ENCODE assay signal across 8 cellular contexts in the genomic region with DNA sequence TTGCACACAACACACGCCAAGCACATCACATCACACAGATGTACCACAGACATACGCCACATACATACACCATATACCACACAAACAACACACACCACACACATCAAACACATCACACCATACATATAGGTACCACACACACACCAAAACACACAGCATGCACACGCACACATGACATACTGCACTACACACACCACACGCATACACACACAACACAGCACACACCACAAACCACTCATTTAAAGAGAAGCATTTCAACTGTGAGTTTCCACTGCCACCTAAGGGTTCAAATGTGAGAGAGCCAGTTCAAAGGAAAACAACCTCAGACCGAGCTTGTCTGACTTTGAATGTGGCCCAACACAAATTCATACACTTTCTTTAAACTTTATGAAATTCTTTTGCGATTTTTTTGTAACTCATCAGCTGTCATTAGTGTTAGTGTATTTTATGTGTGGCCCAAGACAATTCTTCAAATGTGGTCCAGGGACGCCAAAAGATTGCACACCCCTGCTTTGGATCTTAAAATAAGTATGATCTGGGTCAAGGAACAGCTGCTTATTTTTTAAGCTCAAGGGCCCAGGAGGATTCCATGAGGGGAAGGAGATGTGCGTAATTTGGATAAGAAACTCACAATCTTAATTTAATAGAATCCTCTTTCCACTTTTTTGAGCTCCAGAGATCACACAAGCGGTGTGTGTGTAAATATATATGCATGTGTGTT.
DNase-seq lines count a peak whose midpoint lies in the region; ATAC-seq and TF ChIP-seq lines count a peak whose summit lies in the region.

No MANE protein-coding gene starts in this region.

- no peak overlapping the region for H3K23ac ChIP-seq in H9 (ENCODE audit: insufficient read length, low read depth, low read length)

- no peak overlapping the region for H4K8ac ChIP-seq in H9 (replicated peaks; ENCODE audit: insufficient read length, low read depth, low read length)

- H3K36me3 Mint-ChIP-seq in H9 (ENCODE audit: insufficient read depth in 1 of 3, low read depth in 3 of 3) = no peaks in the 10 kb centered on the region

- H2AK5ac ChIP-seq in H9 (ENCODE audit: insufficient read length, low read length) = no peak overlapping the region

- no peak overlapping the region for H3T11ph ChIP-seq in H9 (ENCODE audit: low read length)

- H3K56ac ChIP-seq in H9 (ENCODE audit: insufficient read length, low read depth, low read length) = no peak overlapping the region

- no peak overlapping the region for H3K27ac Mint-ChIP-seq in H9

- no peak overlapping the region for H3K4me2 ChIP-seq in H9 (ENCODE audit: insufficient read depth, insufficient read length, low read length)
- no peak overlapping the region for H3K4me2 ChIP-seq in smooth muscle cell

- no peaks in the 10 kb centered on the region for H3K79me1 ChIP-seq in H9 (ENCODE audit: insufficient read depth, low read depth, low read length, poor library complexity, severe bottlenecking)

- no peaks in the 10 kb centered on the region for H3K9me3 ChIP-seq in H9 (ENCODE audit: control insufficient read depth, low read depth, low read length)
- H3K9me3 ChIP-seq in smooth muscle cell (replicated peaks; ENCODE audit: low read depth) = no peaks in the 10 kb centered on the region

- H3K9ac ChIP-seq in H9 (ENCODE audit: extremely low read depth, insufficient read length, low read length) (no peak overlapping the region), smooth muscle cell (ENCODE audit: low read depth) (no peak overlapping the region)

- no peaks in the 10 kb centered on the region for H3K23me2 ChIP-seq in H9 (ENCODE audit: insufficient read length, low read depth, low read length, poor library complexity, severe bottlenecking)

- H3F3A ChIP-seq in smooth muscle cell (ENCODE audit: low read depth) = no peaks in the 10 kb centered on the region

- H3K4ac ChIP-seq in H9 (ENCODE audit: low read depth, low read length) = no peak overlapping the region

- H3K36me3 ChIP-seq in smooth muscle cell (ENCODE audit: low read depth) = no peaks in the 10 kb centered on the region

- H2AFZ ChIP-seq in H9 (ENCODE audit: low read length) (no peak overlapping the region), smooth muscle cell (ENCODE audit: low read depth) (no peak overlapping the region)

- H2BK120ac ChIP-seq in H9 (ENCODE audit: low read depth, low read length, poor library complexity, severe bottlenecking) = no peak overlapping the region

- no peak overlapping the region for H3K14ac ChIP-seq in H9 (ENCODE audit: insufficient read depth, low read length)

- no peak overlapping the region for H2BK20ac ChIP-seq in H9 (ENCODE audit: low read depth, low read length, poor library complexity, severe bottlenecking)

- H3K4me3 ChIP-seq in smooth muscle cell = no peak overlapping the region

- peaks cover 4% of the 10 kb centered on the region for H3K27me3 Mint-ChIP-seq in H9 (ENCODE audit: low read depth)

- H3K18ac ChIP-seq in H9 (ENCODE audit: insufficient read length, low read depth, low read length) = no peak overlapping the region

- no peak overlapping the region for H2BK5ac ChIP-seq in H9 (ENCODE audit: insufficient read length, low read length)

- H3K27ac ChIP-seq in 22Rv1 = no peak overlapping the region
- no peak overlapping the region for H3K27ac ChIP-seq in H9 (ENCODE audit: insufficient read length, low read depth, low read length)
- no peak overlapping the region for H3K27ac ChIP-seq in smooth muscle cell (ENCODE audit: low read depth)

- H4K20me1 ChIP-seq in H9 (ENCODE audit: control insufficient read depth, insufficient read depth, insufficient read length) (no peaks in the 10 kb centered on the region), smooth muscle cell (ENCODE audit: low read depth) (no peaks in the 10 kb centered on the region)

- no peak overlapping the region for H3K4me3 Mint-ChIP-seq in H9

- H3K9me3 Mint-ChIP-seq in H9 = no peaks in the 10 kb centered on the region

- H3K79me2 ChIP-seq in H9 (ENCODE audit: insufficient read depth, low read length) (no peaks in the 10 kb centered on the region), smooth muscle cell (ENCODE audit: low read depth) (no peaks in the 10 kb centered on the region)

- no peaks in the 10 kb centered on the region for H3K27me3 ChIP-seq in H9 (ENCODE audit: insufficient read depth, low read length)
- peaks cover 5% of the 10 kb centered on the region for H3K27me3 ChIP-seq in smooth muscle cell (ENCODE audit: low read depth)

- H3K4me1 ChIP-seq in H9 (ENCODE audit: insufficient read depth, low read length) (no peaks in the 10 kb centered on the region), smooth muscle cell (ENCODE audit: low read depth) (no peaks in the 10 kb centered on the region)

- no peak overlapping the region for H4K91ac ChIP-seq in H9 (ENCODE audit: insufficient read length, low read depth, low read length)

- ATAC-seq in HG03175 (IDR thresholded peaks at IDR 0.05; ENCODE audit: unreplicated experiment) = no peak
- ATAC-seq in GM19463 (IDR thresholded peaks at IDR 0.05; ENCODE audit: unreplicated experiment) = no peak

- no peak overlapping the region for H2BK12ac ChIP-seq in H9 (ENCODE audit: insufficient read length, low read depth, low read length)

- H2BK15ac ChIP-seq in H9 (ENCODE audit: low read depth, low read length) = no peak overlapping the region

- TF ChIP-seq CTCF in 22Rv1 (IDR thresholded peaks at IDR 0.05) (peak; percentile 71), H9 (conservative IDR thresholded peaks at IDR 0.05) (peak; percentile 62), smooth muscle cell (IDR thresholded peaks at IDR 0.05; ENCODE audit: borderline replicate concordance, insufficient read depth, poor library complexity, severe bottlenecking) (peak; percentile 56)

- no peak overlapping the region for H4K5ac ChIP-seq in H9 (ENCODE audit: insufficient read length, low read depth, low read length)

- DNase-seq in H9 (no peak), NCI-H82 (lab: John Stamatoyannopoulos, UW) (peak; percentile 77), globus pallidus (ENCODE audit: low spot score) (peak; percentile 49), smooth muscle cell (lab: John Stamatoyannopoulos, UW; ENCODE audit: unreplicated experiment) (no peak), HUDEP-2 (lab: John Stamatoyannopoulos, UW; ENCODE audit: unreplicated experiment in 76 of 76) (no peak)

- H3K4me1 Mint-ChIP-seq in H9 = peaks cover 2 to 3% of the 10 kb centered on the region in 2 experiments; a peak in 2 of 4 replicates

- WGBS in H9 (ENCODE audit: extremely low coverage, insufficient read length, low lambda C conversion rate) = 100% methylated on average over 1 of the region's 9 CpGs
- WGBS in smooth muscle cell (ENCODE audit: low lambda C conversion rate) = 74% methylated on average over 9 of the region's 9 CpGs

Comparison
In these comparisons a context has a peak if more than half of its experiments do, and no peak if none do; other contexts are left out.
1. DNase-seq: peak in NCI-H82 (single experiment) and globus pallidus (single experiment); none in H9 (single experiment), smooth muscle cell (single experiment) and HUDEP-2 (0 of 76).
2. Peak in every context shown above with its lines, with median percentiles within 50 percentile points of each other: CTCF ChIP-seq.